ENCODE assay signal across 28 cellular contexts in the genomic region with DNA sequence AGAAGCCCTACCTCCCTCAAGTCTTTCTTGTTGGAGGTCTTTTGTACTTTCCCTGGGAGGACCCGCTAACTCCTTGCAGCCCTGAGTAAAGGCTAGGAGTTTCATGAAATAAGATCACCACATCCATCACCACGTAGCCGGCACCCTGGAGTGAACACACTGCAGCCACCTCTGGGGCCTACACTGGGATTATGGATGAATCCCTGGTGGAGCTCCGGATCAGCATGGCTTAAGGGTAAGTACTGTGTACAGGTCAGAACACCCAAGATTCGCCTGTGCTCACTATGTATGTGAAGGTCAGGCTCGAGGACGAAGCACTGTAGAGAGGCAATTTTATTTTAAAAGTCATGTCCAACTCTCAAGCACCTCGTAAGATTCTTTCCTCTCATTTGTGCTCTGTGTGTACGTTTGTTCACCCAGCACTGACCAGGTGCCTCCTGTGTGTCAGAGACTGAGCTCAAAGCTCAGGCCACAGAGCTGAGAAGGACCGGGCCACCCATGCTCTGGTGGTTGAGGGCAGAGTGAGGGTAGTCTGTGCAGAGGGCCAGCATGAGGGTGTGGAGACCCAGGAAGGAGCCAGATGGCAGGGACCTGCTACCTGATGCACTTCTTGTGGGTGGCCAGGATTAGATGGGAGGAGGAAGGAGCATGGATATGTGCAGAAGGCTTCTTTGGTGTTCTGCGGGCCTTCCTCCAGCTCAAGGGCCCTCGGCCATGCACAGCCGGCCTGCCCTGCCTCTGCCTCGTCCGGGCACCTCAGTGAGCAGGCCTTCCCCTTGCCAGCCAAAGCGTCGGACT.
"Had no signal": no experiment of that assay in that cellular context is flagged by ENCODE, and none has a peak within 500 bp of the region (broad histone marks: within the 10 kb centered on the region; RNA-seq: fewer than 3 reads in every experiment).

No MANE protein-coding gene starts in this region.

- H3K27me3 ChIP-seq: adrenal gland had no signal

- ATAC-seq: activated T-helper 17 cell treated with anti-CD3 and anti-CD28 coated beads, Interleukin-2, amount 50 U/mL, for 72 hours; Panc1 had no signal

- H3K9me3 Mint-ChIP-seq: activated B cell treated with CpG ODN at 0.5 μM for 24 hours; activated CD4-positive, alpha-beta T cell treated with anti-CD3 and anti-CD28 coated beads, Interleukin-2, amount 10 ng/mL, durations not matched to agents 24 days and 14 days; activated naive CD8-positive, alpha-beta T cell treated with anti-CD3 and anti-CD28 coated beads, Interleukin-2, amount 10 ng/mL, durations not matched to agents 7 days and 5 days; activated T-helper 17 cell treated with anti-CD3 and anti-CD28 coated beads, Interleukin-2, amount 50 U/mL, for 72 hours; T-helper 1 cell treated with Interleukin-12 subunit alpha and Interleukin-12 subunit beta and Interleukin-4 antibody, amounts not matched to agents 30 μg/mL and 1 μg/mL, for 36 hours had no signal

- H3K4me3 Mint-ChIP-seq: activated B cell treated with CpG ODN at 0.5 μM for 24 hours; activated CD4-positive, alpha-beta T cell treated with anti-CD3 and anti-CD28 coated beads, Interleukin-2, amount 10 ng/mL, durations not matched to agents 24 days and 14 days; activated naive CD8-positive, alpha-beta T cell treated with anti-CD3 and anti-CD28 coated beads, Interleukin-2, amount 10 ng/mL, durations not matched to agents 7 days and 5 days; activated T-helper 17 cell treated with anti-CD3 and anti-CD28 coated beads, Interleukin-2, amount 50 U/mL, for 72 hours; T-helper 1 cell treated with Interleukin-12 subunit alpha and Interleukin-12 subunit beta and Interleukin-4 antibody, amounts not matched to agents 30 μg/mL and 1 μg/mL, for 36 hours had no signal

- H3K4me1 ChIP-seq: adrenal gland had no signal

- H3K9me3 ChIP-seq: adrenal gland had no signal

- H3K4me3 ChIP-seq: adrenal gland had no signal

- DNase-seq: activated B cell treated with CpG ODN at 0.5 μM for 24 hours; activated CD4-positive, alpha-beta T cell treated with anti-CD3 and anti-CD28 coated beads for 1 hour; activated CD4-positive, alpha-beta T cell treated with anti-CD3 and anti-CD28 coated beads, Interleukin-2, amount 10 ng/mL, durations not matched to agents 24 days and 14 days; activated CD4-positive, alpha-beta T cell treated with anti-CD3 and anti-CD28 coated beads, Interleukin-2, amount 50 U/mL, for 48 hours; activated gamma-delta T cell; activated naive CD4-positive, alpha-beta T cell treated with anti-CD3 and anti-CD28 coated beads, Interleukin-2, amount 50 U/mL, for 16 hours; activated naive CD8-positive, alpha-beta T cell treated with anti-CD3 and anti-CD28 coated beads, Interleukin-2, amount 10 ng/mL, durations not matched to agents 7 days and 5 days; activated T-cell treated with anti-CD3 and anti-CD28 coated beads for 4 hours; activated T-cell treated with anti-CD3 and anti-CD28 coated beads, Interleukin-2, amount 50 U/mL, for 48 hours; adrenal gland; anterior cingulate cortex; IMR-90; Kasumi-1; KBM-7; NCI-H1105 treated with DMSO at 0.1 percent for 48 hours; NCI-H1436 treated with DMSO at 0.1 percent for 48 hours; NCI-H2029; NCI-H2107; NCI-H2171 treated with DMSO at 0.1 percent for 48 hours; NCI-H226; NCI-H526; NCI-H774; NK-92 treated with Interleukin-12 subunit alpha and Interleukin-12 subunit beta, amount 100 ng/mL, for 24 hours; OCI-M1; SHP77 treated with DMSO at 0.1 percent for 48 hours had no signal

- H3K4me1 Mint-ChIP-seq: activated B cell treated with CpG ODN at 0.5 μM for 24 hours; activated T-helper 17 cell treated with anti-CD3 and anti-CD28 coated beads, Interleukin-2, amount 50 U/mL, for 72 hours had no signal

- H3K27ac Mint-ChIP-seq: activated B cell treated with CpG ODN at 0.5 μM for 24 hours; activated CD4-positive, alpha-beta T cell treated with anti-CD3 and anti-CD28 coated beads, Interleukin-2, amount 10 ng/mL, durations not matched to agents 24 days and 14 days; activated naive CD8-positive, alpha-beta T cell treated with anti-CD3 and anti-CD28 coated beads, Interleukin-2, amount 10 ng/mL, durations not matched to agents 7 days and 5 days; activated T-helper 17 cell treated with anti-CD3 and anti-CD28 coated beads, Interleukin-2, amount 50 U/mL, for 72 hours; T-helper 1 cell treated with Interleukin-12 subunit alpha and Interleukin-12 subunit beta and Interleukin-4 antibody, amounts not matched to agents 30 μg/mL and 1 μg/mL, for 36 hours had no signal

- H3K27me3 Mint-ChIP-seq: activated B cell treated with CpG ODN at 0.5 μM for 24 hours; activated CD4-positive, alpha-beta T cell treated with anti-CD3 and anti-CD28 coated beads, Interleukin-2, amount 10 ng/mL, durations not matched to agents 24 days and 14 days; activated naive CD8-positive, alpha-beta T cell treated with anti-CD3 and anti-CD28 coated beads, Interleukin-2, amount 10 ng/mL, durations not matched to agents 7 days and 5 days; activated T-helper 17 cell treated with anti-CD3 and anti-CD28 coated beads, Interleukin-2, amount 50 U/mL, for 72 hours had no signal

- H3K27ac ChIP-seq: adrenal gland had no signal
